In genomic region chr13:113393572-113394503, GRCh38 we compare ENCODE assay signal across 8 cellular contexts. TPM values are rescaled to one million over a fixed set of nuclear protein-coding genes. Genes with fewer than 3 reads are reported as not detected.
DNase-seq lines count a peak whose midpoint lies in the region; ATAC-seq and TF ChIP-seq lines count a peak whose summit lies in the region.

No MANE protein-coding gene starts in this region.

- H3K27me3 ChIP-seq in KMS-11 (ENCODE audit: insufficient read depth, low read depth) = no peaks in the 10 kb centered on the region
- no peaks in the 10 kb centered on the region for H3K27me3 ChIP-seq in testis

- intact Hi-C loops in testis (cut with DNase I; ENCODE audit: low total_unique reads) = no loop called here

- peak overlapping the region; percentile 37; the same call in 1 of the 2 replicates for H3K9ac ChIP-seq in KMS-11

- H3K27ac ChIP-seq in KMS-11 (no peak overlapping the region), testis (no peak overlapping the region)

- peak; percentile 75 for DNase-seq in EL
- peak; percentile 85 for DNase-seq in SIG-M5 treated with dmso at 0.1 percent for 504 hours (lab: John Stamatoyannopoulos, UW; ENCODE audit: unreplicated experiment)
- peak; percentile 61 for DNase-seq in activated gamma-delta T cell treated with anti-CD3 and anti-CD28 coated beads, Interleukin-2, amount 50 U/mL, for 16 hours (ENCODE audit: low read depth)
- peak; percentile 70 for DNase-seq in globus pallidus (ENCODE audit: low spot score)
- DNase-seq in omental fat pad (ENCODE audit: low spot score) = peak; percentile 37
- DNase-seq in testis = peak; percentile 87

- no peaks in the 10 kb centered on the region for H3K79me2 ChIP-seq in KMS-11 (ENCODE audit: insufficient read depth, low read depth)

- peak overlapping the region; percentile 48 for H3K4me2 ChIP-seq in KMS-11

- TF ChIP-seq CTCF in KMS-11 (conservative IDR thresholded peaks at IDR 0.05; ENCODE audit: low read depth, low read length) = peak; percentile 25
- peak in 2 of 3 donors; percentile 28 to 54 for TF ChIP-seq CTCF in omental fat pad (IDR thresholded peaks at IDR 0.05)
- peak; percentile 84 to 93 (median 93) for TF ChIP-seq CTCF in testis (IDR thresholded peaks at IDR 0.05)

- WGBS in testis, 2 donors = 4% methylated on average over 11 to 25 of the region's 69 CpGs

- H3K4me1 ChIP-seq in KMS-11 (ENCODE audit: low read depth, poor library complexity, severe bottlenecking) (peaks cover 13% of the 10 kb centered on the region), testis (no peaks in the 10 kb centered on the region)

- no peaks in the 10 kb centered on the region for H3K36me3 ChIP-seq in KMS-11 (ENCODE audit: insufficient read depth)
- H3K36me3 ChIP-seq in testis (ENCODE audit: low read depth, missing control alignments) = no peaks in the 10 kb centered on the region

- ATAC-seq in GM21786 (IDR thresholded peaks at IDR 0.05; ENCODE audit: unreplicated experiment) (peak; percentile 96), omental fat pad (ENCODE audit: low FRiP score) (peak; percentile 85)

- H3K4me3 ChIP-seq in KMS-11 (IDR thresholded peaks at IDR 0.05; ENCODE audit: insufficient read depth, low read depth, low read length) = no peak overlapping the region
- H3K4me3 ChIP-seq in testis = peak overlapping the region; percentile 63 to 70

- TF ChIP-seq POLR2A in testis (IDR thresholded peaks at IDR 0.05) = no peak

- no peaks in the 10 kb centered on the region for H3K9me3 ChIP-seq in testis

- H2AFZ ChIP-seq in KMS-11 (ENCODE audit: low read depth) = peak overlapping the region; percentile 75

- no peaks in the 10 kb centered on the region for H4K20me1 ChIP-seq in KMS-11 (ENCODE audit: insufficient read depth)

RNA-seq across cellular contexts. Expression of gene GRTP1, which starts 29.9 kb away (rescaled TPM):
- 1 to 10 TPM; 1.7 to 4.4 (median 2.1) TPM for total RNA-seq in omental fat pad
- total RNA-seq in testis = 10 to 100 TPM; 19.1 to 25.7 TPM
- 18.7 TPM for polyA plus RNA-seq in testis (ENCODE audit: insufficient read depth, low read depth, low replicate concordance)

RNA-seq across cellular contexts. Expression of gene ADPRHL1, which starts 59.5 kb away (rescaled TPM):
- total RNA-seq in omental fat pad = 1 to 10 TPM in 3 of 4 donors, under 1 TPM in 1; 0.72 to 2.7 (median 1.7) TPM
- 1 to 10 TPM; 6.6 to 9.3 TPM for total RNA-seq in testis
- polyA plus RNA-seq in testis (ENCODE audit: insufficient read depth, low read depth, low replicate concordance) = 6.2 TPM

Comparison
In these comparisons a context has a peak if more than half of its experiments do, and no peak if none do; other contexts are left out.
1. DNase-seq: peak in every context shown above with its lines; median percentile 87 in testis; 85 in SIG-M5 treated with dmso at 0.1 percent for 504 hours; 75 in EL; 70 in globus pallidus; 61 in activated gamma-delta T cell treated with anti-CD3 and anti-CD28 coated beads, Interleukin-2, amount 50 U/mL, for 16 hours; 37 in omental fat pad.
2. CTCF ChIP-seq: peak in every context shown above with its lines; median percentile 93 in testis; 41 in omental fat pad; 25 in KMS-11.